8 cellular contexts compared by ENCODE assay signal in genomic region chr1:207050768-207051614, GRCh38. TPM values are rescaled to one million over a fixed set of nuclear protein-coding genes. Genes with fewer than 3 reads are reported as not detected.
A peak's percentile ranks its signal among the peaks of the same experiment; 100 is the strongest.
DNase-seq lines count a peak whose midpoint lies in the region; ATAC-seq and TF ChIP-seq lines count a peak whose summit lies in the region.

TSS of gene YOD1 (minus strand) at chr1:207051208. CDS start at chr1:207051030, 178 bp downstream.

- ATAC-seq in GM19328 (IDR thresholded peaks at IDR 0.05; ENCODE audit: unreplicated experiment), result peak; percentile 32

- peak within 1 kb of the TSS; percentile 93 for H3K27ac ChIP-seq in mesodermal cell (ENCODE audit: low read depth, low read length, severe bottlenecking)

- no peaks in the 10 kb centered on the region for H3K9me3 Mint-ChIP-seq in endothelial cell (ENCODE audit: unreplicated experiment)

- peak within 1 kb of the TSS; percentile 100 for H3K4me3 Mint-ChIP-seq in endothelial cell (ENCODE audit: unreplicated experiment)

- peaks cover 3% of the 10 kb centered on the region for H3K36me3 Mint-ChIP-seq in endothelial cell (ENCODE audit: low read depth, unreplicated experiment)

- WGBS in mesodermal cell (ENCODE audit: insufficient coverage in 2 of 2), 2 experiments, result 13 to 19% methylated on average over 25 to 43 of the region's 47 CpGs

- H3K27me3 Mint-ChIP-seq in endothelial cell (ENCODE audit: unreplicated experiment), result peaks cover 8% of the 10 kb centered on the region

- H3K27ac Mint-ChIP-seq in endothelial cell (ENCODE audit: unreplicated experiment), result peak within 1 kb of the TSS; percentile 96

- H3K36me3 ChIP-seq in mesodermal cell (ENCODE audit: control insufficient read depth, insufficient read depth, low read length), result peaks cover 21% of the 10 kb centered on the region

- H3K9me3 ChIP-seq in mesodermal cell (ENCODE audit: control insufficient read depth, low read length), result no peaks in the 10 kb centered on the region

- DNase-seq in AML-193 (lab: John Stamatoyannopoulos, UW) (peak; percentile 67 to 75), HUDEP-2 (lab: John Stamatoyannopoulos, UW; ENCODE audit: unreplicated experiment in 76 of 76) (peak in 72 of 76 experiments; percentile 33 to 84 (median 73)), NOMO-1 treated with dmso at 0.1 percent for 144 hours (lab: John Stamatoyannopoulos, UW; ENCODE audit: unreplicated experiment) (peak; percentile 67), endothelial cell (ENCODE audit: low spot score) (peak; percentile 90)
- peak; percentile 72 for DNase-seq in activated CD8-positive, alpha-beta memory T cell treated with anti-CD3 and anti-CD28 coated beads, Interleukin-2, amount 50 U/mL, for 24 hours (ENCODE audit: extremely low read depth)
- DNase-seq in stimulated activated CD8-positive, alpha-beta memory T cell treated with anti-CD3 and anti-CD28 coated beads, Interleukin-12 subunit alpha, Interleukin-12 subunit beta, amount 100 ng/mL, for 4 hours (ENCODE audit: low read depth), result peak; percentile 77

- H3K4me3 ChIP-seq in mesodermal cell (ENCODE audit: extremely low read depth, insufficient read depth, low read length, poor library complexity, severe bottlenecking), result peak within 1 kb of the TSS; percentile 97

- peaks cover 22% of the 10 kb centered on the region for H3K4me1 Mint-ChIP-seq in endothelial cell (ENCODE audit: unreplicated experiment)

- no peak for TF ChIP-seq CTCF in endothelial cell (IDR thresholded peaks at IDR 0.05; ENCODE audit: unreplicated experiment)

- H3K4me1 ChIP-seq in mesodermal cell (ENCODE audit: control insufficient read depth, insufficient read depth, low read length, poor library complexity, severe bottlenecking), result peaks cover 4% of the 10 kb centered on the region

RNA-seq across cellular contexts. Expression of gene YOD1, which starts in this region (rescaled TPM):
- total RNA-seq in endothelial cell (ENCODE audit: unreplicated experiment), result 9.0 TPM
- polyA plus RNA-seq in mesodermal cell (2013, experiment 1 of 2), result 11.7 TPM
- polyA plus RNA-seq in mesodermal cell (2013, experiment 2 of 2), result 9.9 TPM

Comparison
In these comparisons a context has a peak if more than half of its experiments do, and no peak if none do; other contexts are left out.
1. Peak in every context shown above with its lines: DNase-seq, ATAC-seq, H3K4me3 ChIP-seq and H3K27ac ChIP-seq.